In the genomic region with DNA sequence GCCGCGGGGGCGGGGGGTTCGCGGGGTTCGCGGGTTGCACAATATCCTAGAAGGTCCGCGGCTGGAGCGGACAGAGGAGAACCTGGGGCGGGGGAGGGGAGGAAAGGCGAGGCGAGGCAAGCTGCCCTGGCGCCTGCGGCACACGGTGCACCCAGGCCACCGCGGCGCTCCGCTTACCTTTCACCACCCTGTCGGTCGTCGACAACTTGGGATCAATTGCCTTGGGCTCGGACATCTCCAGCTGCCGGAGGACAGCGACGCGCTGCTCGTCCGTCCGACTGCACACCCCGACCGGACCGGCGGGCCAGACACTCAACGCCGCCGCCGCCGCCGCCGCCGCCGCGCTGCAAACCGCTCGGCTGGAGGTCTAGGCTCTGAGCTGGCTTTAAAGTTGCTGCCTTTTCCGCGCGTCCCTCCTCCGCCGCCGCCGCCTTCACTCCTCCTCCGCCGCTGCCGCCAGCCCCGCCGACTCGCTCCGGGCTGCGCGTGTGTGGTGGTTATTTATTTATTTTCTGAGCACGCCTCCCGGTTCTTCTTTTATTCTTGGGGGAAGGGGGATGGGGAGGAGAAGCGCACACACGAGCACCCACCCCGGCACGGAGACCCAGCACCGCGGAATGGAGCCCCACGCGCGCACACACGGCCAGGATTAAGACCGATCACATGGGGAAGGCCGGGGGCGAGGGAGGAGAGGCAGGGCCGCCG, we compare ENCODE assay signal across 8 cellular contexts. TPM values are rescaled to one million over a fixed set of nuclear protein-coding genes. Genes with fewer than 3 reads are reported as not detected.
A peak's percentile ranks its signal among the peaks of the same experiment; 100 is the strongest.
DNase-seq lines count a peak whose midpoint lies in the region; ATAC-seq, FAIRE-seq and TF ChIP-seq lines count a peak whose summit lies in the region.

No MANE protein-coding gene starts in this region.

- TF ChIP-seq POLR2A in gastrocnemius medialis (IDR thresholded peaks at IDR 0.05): no peak

- H3K4me3 ChIP-seq in SU-DHL-6 (ENCODE audit: insufficient read depth, low read length, poor library complexity, severe bottlenecking): peak overlapping the region; percentile 65
- H3K4me3 ChIP-seq in astrocyte of the spinal cord (ENCODE audit: low read depth, low read length): peak overlapping the region; percentile 65
- H3K4me3 ChIP-seq in iPS DF 6.9 (ENCODE audit: low read length): peak overlapping the region; percentile 96
- H3K4me3 ChIP-seq in gastrocnemius medialis: peak overlapping the region; percentile 74 to 96 (median 84)

- no peaks in the 10 kb centered on the region for H3K36me3 ChIP-seq in SU-DHL-6 (ENCODE audit: low read length)
- H3K36me3 ChIP-seq in iPS DF 6.9 (ENCODE audit: control insufficient read depth, insufficient read depth, low read length): no peaks in the 10 kb centered on the region
- no peaks in the 10 kb centered on the region for H3K36me3 ChIP-seq in gastrocnemius medialis

- no CpG with 5 or more reads among the region's 80 CpGs for WGBS in iPS DF 6.9 (ENCODE audit: insufficient coverage, insufficient read length)

- H3K9ac ChIP-seq in SU-DHL-6 (ENCODE audit: low read length): peak overlapping the region; percentile 67

- DNase-seq in D721Med (ENCODE audit: insufficient read length, low spot score) (peak; percentile 16), HuH-7 (ENCODE audit: low spot score) (peak; percentile 23), astrocyte of the spinal cord (ENCODE audit: low read depth, low spot score) (peak; percentile 75), iPS DF 6.9 (ENCODE audit: low read depth, low spot score) (no peak), gastrocnemius medialis (peak; percentile 36 to 58), 8988T (no peak)

- FAIRE-seq in D721Med (lab: Jason Lieb, UNC): no peak

- intact Hi-C loops in gastrocnemius medialis (cut with DNase I; ENCODE audit: low total_unique reads): loop anchor here (1.0 to 10.0 kb wide), 8 partner anchors 112 to 1782 kb away; a partner anchor contains a TSS

- 0 out of 2 replicates have a peak, but pooled peaks cover 9% of the 10 kb centered on the region for H3F3A ChIP-seq in SU-DHL-6 (ENCODE audit: insufficient read depth)

- no peaks in the 10 kb centered on the region for H3K27me3 ChIP-seq in SU-DHL-6 (ENCODE audit: low read length)
- no peaks in the 10 kb centered on the region for H3K27me3 ChIP-seq in iPS DF 6.9 (ENCODE audit: control insufficient read depth, insufficient read depth, low read length)
- no peaks in the 10 kb centered on the region for H3K27me3 ChIP-seq in gastrocnemius medialis

- H3K4me1 ChIP-seq in iPS DF 6.9 (ENCODE audit: control insufficient read depth, insufficient read depth, low read length): no peaks in the 10 kb centered on the region
- H3K4me1 ChIP-seq in gastrocnemius medialis: peaks cover 32 to 47% of the 10 kb centered on the region in 2 donors

- TF ChIP-seq CTCF in D721Med (IDR thresholded peaks at IDR 0.05; ENCODE audit: insufficient read depth, missing control alignments) (no peak), SU-DHL-6 (IDR thresholded peaks at IDR 0.05; ENCODE audit: insufficient read depth, low read length, poor library complexity, severe bottlenecking) (no peak), astrocyte of the spinal cord (IDR thresholded peaks at IDR 0.05; ENCODE audit: low read depth, low read length) (no peak), gastrocnemius medialis (IDR thresholded peaks at IDR 0.05 in 4 of 5, conservative IDR thresholded peaks at IDR 0.05 in 1 of 5) (peak in 2 of 5 experiments; percentile 7 to 17)

- peaks cover 14% of the 10 kb centered on the region; the same call in 1 of the 2 replicates for H3K79me2 ChIP-seq in SU-DHL-6 (ENCODE audit: insufficient read depth, low read length)

- H2AFZ ChIP-seq in SU-DHL-6 (ENCODE audit: low read depth, low read length, severe bottlenecking): peak overlapping the region; percentile 56

- H3K4me2 ChIP-seq in SU-DHL-6 (ENCODE audit: low read depth, low read length, poor library complexity, severe bottlenecking): peak overlapping the region; percentile 61

- no peaks in the 10 kb centered on the region for H3K9me3 ChIP-seq in SU-DHL-6 (ENCODE audit: insufficient read depth, low read length)
- no peaks in the 10 kb centered on the region for H3K9me3 ChIP-seq in iPS DF 6.9 (ENCODE audit: control insufficient read depth, insufficient read depth, low read length)
- no peaks in the 10 kb centered on the region for H3K9me3 ChIP-seq in gastrocnemius medialis

- no peaks in the 10 kb centered on the region for H3K9me2 ChIP-seq in SU-DHL-6 (replicated peaks; ENCODE audit: insufficient read depth, low read length)

- H3K27ac ChIP-seq in SU-DHL-6 (ENCODE audit: low read depth, low read length): peak overlapping the region; percentile 81
- H3K27ac ChIP-seq in iPS DF 6.9 (ENCODE audit: low read length): no peak overlapping the region
- peak overlapping the region; percentile 95 to 100 (median 96) for H3K27ac ChIP-seq in gastrocnemius medialis

- no peaks in the 10 kb centered on the region for H4K20me1 ChIP-seq in SU-DHL-6 (ENCODE audit: low read depth, low read length)

- in situ Hi-C loops in astrocyte of the spinal cord (cut with HindIII; ENCODE audit: low sequenced_read_pairs) (no loop called here), gastrocnemius medialis (cut with MboI; ENCODE audit: low sequenced_read_pairs in 4 of 4) (loop anchor here in 2 of 4 donors (25.0 kb wide), 2 partner anchors 134 to 159 kb away; no protein-coding TSS in a partner anchor)

- ATAC-seq in GM21515 (IDR thresholded peaks at IDR 0.05; ENCODE audit: unreplicated experiment): peak; percentile 8
- ATAC-seq in gastrocnemius medialis: peak; percentile 24 to 42

RNA-seq across cellular contexts. Expression of a gene that starts 0.6 kb away (rescaled TPM):
- 10 to 100 TPM; 25.1 to 30.3 (median 26.7) TPM for total RNA-seq in gastrocnemius medialis

Comparison
In these comparisons a context has a peak if more than half of its experiments do, and no peak if none do; other contexts are left out.
1. DNase-seq: peak in D721Med (single experiment), HuH-7 (single experiment), astrocyte of the spinal cord (single experiment) and gastrocnemius medialis (2 of 2); none in iPS DF 6.9 (single experiment) and 8988T (single experiment).
2. Peak in every context shown above with its lines, with median percentiles within 50 percentile points of each other: H3K4me3 ChIP-seq.